In genomic region chr17:77214743-77215142, GRCh38 we compare ENCODE assay signal across 8 cellular contexts.
DNase-seq lines count a peak whose midpoint lies in the region; ATAC-seq and TF ChIP-seq lines count a peak whose summit lies in the region.

No MANE protein-coding gene starts in this region.

- peak; percentile 21 for DNase-seq in NCI-H2227 (lab: John Stamatoyannopoulos, UW; ENCODE audit: unreplicated experiment)
- no peak for DNase-seq in NCI-H2227 treated with DMSO at 0.1 percent for 48 hours (lab: John Stamatoyannopoulos, UW)
- peak; percentile 21 for DNase-seq in MG63
- peak in 36 of 58 donors; percentile 11 to 68 (median 40) for DNase-seq in anterior cingulate cortex (lab: John Stamatoyannopoulos, UW)
- peak; percentile 38 for DNase-seq in iPS DF 4.7 (ENCODE audit: extremely low read depth, low spot score)
- DNase-seq in tibial nerve (ENCODE audit: low spot score in 2 of 2), result no peak
- no peak for DNase-seq in CD14-positive monocyte (ENCODE audit: low spot score)

- H3K4me1 ChIP-seq in tibial nerve, result peaks cover 0 to 57% (median 33%) of the 10 kb centered on the region in 4 donors

- TF ChIP-seq EP300 in tibial nerve (IDR thresholded peaks at IDR 0.05), result no peak

- peak overlapping the region in 2 of 4 donors; percentile 63 to 84 for H3K27ac ChIP-seq in tibial nerve

- H3K4me1 Mint-ChIP-seq in CD14-positive monocyte, result peaks cover 18% of the 10 kb centered on the region

- peaks cover 76% of the 10 kb centered on the region for H3K36me3 ChIP-seq in MG63
- peaks cover 0 to 94% (median 26%) of the 10 kb centered on the region in 3 donors for H3K36me3 ChIP-seq in tibial nerve

- peaks cover 0 to 2% (median 1%) of the 10 kb centered on the region in 3 donors for H3K27me3 Mint-ChIP-seq in CD14-positive monocyte (ENCODE audit: low read depth in 3 of 3)

- no peak overlapping the region for H3K4me3 ChIP-seq in MG63
- no peak overlapping the region for H3K4me3 ChIP-seq in tibial nerve

- no peak overlapping the region for H3K27ac Mint-ChIP-seq in CD14-positive monocyte

- no peak overlapping the region for H3K4me3 Mint-ChIP-seq in CD14-positive monocyte

- intact Hi-C loops in CD14-positive monocyte (cut with micrococcal nuclease), result no loop called here

- H3K9me3 ChIP-seq in MG63 (no peaks in the 10 kb centered on the region), tibial nerve (no peaks in the 10 kb centered on the region)

- peak; percentile 27 to 74 (median 56) for TF ChIP-seq CTCF in tibial nerve (IDR thresholded peaks at IDR 0.05)
- no peak for TF ChIP-seq CTCF in CD14-positive monocyte (IDR thresholded peaks at IDR 0.05)

- H3K36me3 Mint-ChIP-seq in CD14-positive monocyte, result peaks cover 88 to 90% of the 10 kb centered on the region in 2 donors

- H3K9me3 Mint-ChIP-seq in CD14-positive monocyte, result no peaks in the 10 kb centered on the region

- WGBS in tibial nerve, 2 donors, result 57 to 65% methylated on average over 11 of the region's 11 CpGs

- H3K27me3 ChIP-seq in MG63 (no peaks in the 10 kb centered on the region), tibial nerve (no peaks in the 10 kb centered on the region)

- TF ChIP-seq POLR2A in tibial nerve (IDR thresholded peaks at IDR 0.05), result no peak

- ATAC-seq in HG03460 (IDR thresholded peaks at IDR 0.05; ENCODE audit: unreplicated experiment), result no peak

Comparison
In these comparisons a context has a peak if more than half of its experiments do, and no peak if none do; other contexts are left out.
1. DNase-seq: peak in NCI-H2227 (single experiment), MG63 (single experiment), anterior cingulate cortex (36 of 58) and iPS DF 4.7 (single experiment); none in NCI-H2227 treated with DMSO at 0.1 percent for 48 hours (single experiment), tibial nerve (0 of 2) and CD14-positive monocyte (single experiment).